Comparison of ENCODE assay signal across 11 cellular contexts in the genomic region with DNA sequence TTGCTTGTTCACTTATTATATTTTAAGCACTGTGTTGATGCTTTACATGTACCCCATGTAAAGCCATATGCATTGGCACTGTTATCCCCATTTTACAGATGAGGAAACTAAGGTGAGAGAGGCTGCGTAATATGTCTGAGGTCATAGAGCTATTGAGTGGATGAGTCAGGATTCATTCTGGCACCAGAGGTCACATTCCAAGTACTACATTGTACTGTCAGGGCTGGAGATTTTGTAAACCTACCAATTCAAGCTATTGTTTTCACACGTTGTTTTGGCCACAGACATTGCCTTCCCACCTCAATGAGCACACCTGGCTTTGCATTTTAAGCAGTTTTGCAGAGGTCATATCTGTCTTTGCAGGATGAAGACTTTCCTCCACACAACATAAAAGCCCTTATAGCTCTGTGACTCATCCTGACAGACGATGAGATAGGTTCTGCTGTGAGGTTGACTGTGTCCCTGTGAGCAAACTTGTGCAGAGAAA. TPM values are rescaled to one million over a fixed set of nuclear protein-coding genes. Genes with fewer than 3 reads are reported as not detected.
DNase-seq lines count a peak whose midpoint lies in the region; ATAC-seq, FAIRE-seq and TF ChIP-seq lines count a peak whose summit lies in the region.
"Had no signal": no experiment of that assay in that cellular context is flagged by ENCODE, and none has a peak within 500 bp of the region (broad histone marks: within the 10 kb centered on the region; RNA-seq: fewer than 3 reads in every experiment).

No MANE protein-coding gene starts in this region.

- POLR2A ChIA-PET in K562 (lab: Yijun Ruan, JAX) = interaction anchor here (1.1 kb wide), 1 partner anchor 131 kb away, joined by 3 read pairs; a partner anchor contains a TSS

- TF ChIP-seq RAD21 in K562 (CRISPR knock-in tag; conservative IDR thresholded peaks at IDR 0.05 in 1 of 2, IDR thresholded peaks at IDR 0.05 in 1 of 2) = no peak

- WGBS in K562 (ENCODE audit: insufficient coverage, low coverage, missing lambda C conversion rate) = 22% methylated on average over 3 of the region's 3 CpGs
- 75 to 82% methylated on average over 3 of the region's 3 CpGs for WGBS in pancreas, 2 donors

- DNase-seq in DMS53 (lab: John Stamatoyannopoulos, UW) = peak; percentile 73
- DNase-seq in HS-5 (ENCODE audit: low read depth) = peak; percentile 49
- peak in 1 of 4 experiments; percentile 20 for DNase-seq in K562 (ENCODE audit: extremely low read depth in 1 of 4, low spot score in 3 of 4)
- DNase-seq in keratinocyte (ENCODE audit: low read depth, low spot score) = peak; percentile 49
- DNase-seq in COR-L47 (lab: John Stamatoyannopoulos, UW) = no peak
- DNase-seq in pancreas = no peak
- no peak for DNase-seq in activated effector memory CD4-positive, alpha-beta T cell treated with anti-CD3 and anti-CD28 coated beads, Interleukin-2, amount 50 U/mL, for 16 hours
- DNase-seq in NCI-H510A (lab: John Stamatoyannopoulos, UW) = no peak
- DNase-seq: body of pancreas, NCI-H187 treated with DMSO at 0.1 percent for 48 hours, retina had no signal

- H2AFZ ChIP-seq in K562 (ENCODE audit: low read depth, low read length) (no peak overlapping the region), keratinocyte (ENCODE audit: control insufficient read depth, low read length) (no peak overlapping the region)

- H3K36me3 ChIP-seq in K562 (ENCODE audit: control insufficient read depth, insufficient read depth, low read length) (no peaks in the 10 kb centered on the region), keratinocyte (ENCODE audit: control insufficient read depth in 2 of 2, extremely low read depth in 1 of 2, insufficient read depth in 2 of 2, low read length in 2 of 2) (no peaks in the 10 kb centered on the region), pancreas (no peaks in the 10 kb centered on the region)

- FAIRE-seq in K562 (lab: Jason Lieb, UNC) = no peak
- FAIRE-seq in keratinocyte (lab: Jason Lieb, UNC) = peak; percentile 57
- FAIRE-seq in pancreas (lab: Jason Lieb, UNC) = no peak

- H3K4me3 ChIP-seq in K562 (no peak overlapping the region), keratinocyte (ENCODE audit: control insufficient read depth in 2 of 3, extremely low read depth in 1 of 3, insufficient read depth in 2 of 3, low read depth in 1 of 3, low read length in 3 of 3) (no peak overlapping the region), pancreas (no peak overlapping the region)
- H3K4me3 ChIP-seq: body of pancreas had no signal

- dilution Hi-C loops in keratinocyte (cut with MboI; ENCODE audit: extremely low pct_ligation_motif_present, low sequenced_read_pairs) = no loop called here

- no TSS peak for BruUV-seq in K562 (replicated peaks; lab: Mats Ljungman, UMichigan)

- H3K9me1 ChIP-seq in K562 (ENCODE audit: control insufficient read depth, insufficient read depth, low read length) = no peaks in the 10 kb centered on the region
- peaks cover 3% of the 10 kb centered on the region for H3K9me1 ChIP-seq in keratinocyte (ENCODE audit: control insufficient read depth, extremely low read depth, insufficient read depth, low read length)

- no peak for TF ChIP-seq EP300 in K562 (IDR thresholded peaks at IDR 0.05; ENCODE audit: low read length)

- H3K9me3 ChIP-seq in K562 (replicated peaks; ENCODE audit: control insufficient read depth, insufficient read depth, low read depth, low read length) (no peaks in the 10 kb centered on the region), keratinocyte (ENCODE audit: control insufficient read depth, low read depth, low read length) (no peaks in the 10 kb centered on the region), pancreas (no peaks in the 10 kb centered on the region)
- H3K9me3 ChIP-seq: body of pancreas had no signal

- H3K9ac ChIP-seq in K562 (ENCODE audit: insufficient read depth in 1 of 2, low read depth in 2 of 2, low read length in 2 of 2) (no peak overlapping the region), keratinocyte (ENCODE audit: control insufficient read depth, extremely low read depth, insufficient read depth, low read length) (no peak overlapping the region)

- H3K79me2 ChIP-seq in K562 (ENCODE audit: control insufficient read depth, insufficient read depth, low read length) (no peaks in the 10 kb centered on the region), keratinocyte (ENCODE audit: control insufficient read depth, insufficient read depth, low read length) (no peaks in the 10 kb centered on the region)

- intact Hi-C loops in K562 (cut with micrococcal nuclease) = no loop called here
- intact Hi-C loops in pancreas (cut with DNase I) = no loop called here

- H3K27ac ChIP-seq in K562 (ENCODE audit: extremely low read depth, low read depth, low read length) (no peak overlapping the region), keratinocyte (ENCODE audit: control insufficient read depth, insufficient read depth, low read length) (no peak overlapping the region), pancreas (no peak overlapping the region)
- H3K27ac ChIP-seq: body of pancreas had no signal

- ATAC-seq in K562 (peak; percentile 62), pancreas (no peak)
- ATAC-seq: body of pancreas had no signal

- TF ChIP-seq POLR2A in K562 (conservative IDR thresholded peaks at IDR 0.05) = no peak

- H3K27me3 ChIP-seq in K562 (ENCODE audit: control insufficient read depth in 2 of 2, insufficient read depth in 2 of 2, low read length in 2 of 2) (no peaks in the 10 kb centered on the region), keratinocyte (ENCODE audit: control insufficient read depth, extremely low read depth, insufficient read depth, low read length) (no peaks in the 10 kb centered on the region), pancreas (no peaks in the 10 kb centered on the region)
- H3K27me3 ChIP-seq: body of pancreas had no signal

- H3K4me2 ChIP-seq in K562 (ENCODE audit: insufficient read depth, low read length) (no peak overlapping the region), keratinocyte (ENCODE audit: control insufficient read depth, extremely low read depth, insufficient read depth, low read depth, low read length) (no peak overlapping the region)

- TF ChIP-seq CTCF in K562 (IDR thresholded peaks at IDR 0.05 in 2 of 3, conservative IDR thresholded peaks at IDR 0.05 in 1 of 3; ENCODE audit: insufficient read depth in 2 of 3, low read depth in 1 of 3, low read length in 3 of 3) (no peak), keratinocyte (optimal IDR thresholded peaks at IDR 0.05 in 1 of 3, IDR thresholded peaks at IDR 0.05 in 1 of 3, conservative IDR thresholded peaks at IDR 0.05 in 1 of 3; ENCODE audit: extremely low read depth in 1 of 3, insufficient read depth in 2 of 3, low read length in 3 of 3) (no peak), pancreas (IDR thresholded peaks at IDR 0.05) (no peak)

- in situ Hi-C loops in K562 (cut with MboI) = no loop called here

- H4K20me1 ChIP-seq in K562 (replicated peaks; ENCODE audit: control insufficient read depth, insufficient read depth, low read length) (peaks cover 4% of the 10 kb centered on the region; the same call in 1 of the 2 replicates), keratinocyte (ENCODE audit: control insufficient read depth, extremely low read depth, insufficient read depth, low read length) (peaks cover 4% of the 10 kb centered on the region)

- H3K4me1 ChIP-seq in K562 (replicated peaks in 1 of 2; ENCODE audit: control insufficient read depth in 2 of 2, insufficient read depth in 2 of 2, low read length in 2 of 2) (no peaks in the 10 kb centered on the region), keratinocyte (ENCODE audit: control insufficient read depth, extremely low read depth, insufficient read depth, low read length) (peaks cover 19% of the 10 kb centered on the region), pancreas (no peaks in the 10 kb centered on the region)
- H3K4me1 ChIP-seq: body of pancreas had no signal

- CTCF ChIA-PET in K562 (lab: Yijun Ruan, JAX; ENCODE audit: low intra/inter-chr PET ratio) = no interaction called here

RNA-seq across cellular contexts. Expression of a gene that starts 33.2 kb away (rescaled TPM):
- 48.2 and 58.7 TPM in 2 replicates for total RNA-seq in K562 (2011; cell fraction: chromatin; rRNA removed; ENCODE audit: low replicate concordance)
- 18.5 and 20.9 TPM in 2 replicates for total RNA-seq in K562 (2011; cell fraction: nucleolus; rRNA removed)
- total RNA-seq in K562 (2011; cell fraction: nucleoplasm; rRNA removed) = 19.7 and 20.3 TPM in 2 replicates
- total RNA-seq in K562 (2014; rRNA removed) (6.2 and 8.7 TPM in 2 replicates), K562 (2014; rRNA removed; fragmentation: Illumina TruSeq; extraction: Trizol) (3.6 and 4.3 TPM in 2 replicates), K562 (2015; rRNA removed; fragmentation: Illumina TruSeq; extraction: Trizol) (5.3 and 5.7 TPM in 2 replicates), K562 (2021) (11.6 and 13.8 TPM in 2 replicates), pancreas (10 to 100 TPM in 2 of 6 donors, 1 to 10 TPM in 4; 7.1 to 16.7 (median 9.0) TPM)
- polyA plus RNA-seq in K562 (2011; rRNA removed) (3.8 and 6.2 TPM in 2 replicates), K562 (2014; fragmentation: Illumina TruSeq; extraction: Trizol) (9.4 and 9.8 TPM in 2 replicates), K562 (2014; fragmentation: Nextera tagmentation; extraction: Ambion mirVana) (1 to 10 TPM; 1.1 to 1.5 TPM), K562 (2014; rRNA removed) (5.4 and 5.7 TPM in 2 replicates), keratinocyte (6.8 to 8.6 TPM (median 8.3 TPM) in 3 replicates), pancreas (1 to 10 TPM; 6.1 to 7.0 TPM)
- polyA plus RNA-seq in K562 (2011; cell fraction: cytosol; rRNA removed) = 3.0 and 3.5 TPM in 2 replicates
- 9.2 and 13.2 TPM in 2 replicates for polyA plus RNA-seq in K562 (2011; cell fraction: nucleus; rRNA removed)
- polyA plus RNA-seq in K562 (2012) = 9.3 and 11.1 TPM in 2 replicates
- polyA minus RNA-seq in K562 (2011; rRNA and poly(A)+ RNA removed) = 9.5 and 12.5 TPM in 2 replicates
- 5.9 and 11.5 TPM in 2 replicates for polyA minus RNA-seq in K562 (2011; cell fraction: cytosol; rRNA and poly(A)+ RNA removed)
- 7.1 and 10.3 TPM in 2 replicates for polyA minus RNA-seq in K562 (2011; cell fraction: nucleus; rRNA and poly(A)+ RNA removed)
- polyA plus RNA-seq in keratinocyte (2011; ENCODE audit: low read depth) = 12.4 TPM
- polyA plus RNA-seq in keratinocyte (2011; cell fraction: cytosol; rRNA removed) = 10.8 and 12.5 TPM in 2 replicates
- polyA plus RNA-seq in keratinocyte (2011; cell fraction: nucleus; rRNA removed) = 26.7 and 27.6 TPM in 2 replicates
- 12.4 and 14.7 TPM in 2 replicates for polyA plus RNA-seq in keratinocyte (2012; ENCODE audit: low replicate concordance)
- 17.3 to 28.7 TPM (median 24.6 TPM) in 3 replicates for polyA minus RNA-seq in keratinocyte
- 10.6 TPM for polyA minus RNA-seq in keratinocyte (2011; cell fraction: cytosol; rRNA and poly(A)+ RNA removed)
- polyA minus RNA-seq in keratinocyte (2011; cell fraction: nucleus; rRNA and poly(A)+ RNA removed) = 18.7 and 31.6 TPM in 2 replicates

RNA-seq across cellular contexts. Expression of a gene that starts 34.4 kb away (rescaled TPM):
- 29.2 and 52.2 TPM in 2 replicates for total RNA-seq in K562 (2011; cell fraction: chromatin; rRNA removed; ENCODE audit: low replicate concordance)
- 25.0 and 26.5 TPM in 2 replicates for total RNA-seq in K562 (2011; cell fraction: nucleolus; rRNA removed)
- total RNA-seq in K562 (2011; cell fraction: nucleoplasm; rRNA removed) = 35.7 and 46.0 TPM in 2 replicates
- 40.9 and 59.3 TPM in 2 replicates for total RNA-seq in K562 (2014; rRNA removed)
- total RNA-seq in K562 (2014; rRNA removed; fragmentation: Illumina TruSeq; extraction: Trizol) = 71.9 and 83.0 TPM in 2 replicates
- 65.9 and 73.2 TPM in 2 replicates for total RNA-seq in K562 (2015; rRNA removed; fragmentation: Illumina TruSeq; extraction: Trizol)
- total RNA-seq in K562 (2021) = 49.4 and 52.7 TPM in 2 replicates
- 70.6 and 91.9 TPM in 2 replicates for polyA plus RNA-seq in K562 (2011; rRNA removed)
- 26.4 and 54.7 TPM in 2 replicates for polyA plus RNA-seq in K562 (2011; cell fraction: cytosol; rRNA removed)
- 34.5 and 45.8 TPM in 2 replicates for polyA plus RNA-seq in K562 (2011; cell fraction: nucleus; rRNA removed)
- polyA plus RNA-seq in K562 (2012) = 43.8 and 49.9 TPM in 2 replicates
- 67.5 and 74.2 TPM in 2 replicates for polyA plus RNA-seq in K562 (2014; fragmentation: Illumina TruSeq; extraction: Trizol)
- polyA plus RNA-seq in K562 (2014; fragmentation: Nextera tagmentation; extraction: Ambion mirVana) = 10 to 100 TPM; 42.0 to 44.9 TPM
- 74.7 and 77.2 TPM in 2 replicates for polyA plus RNA-seq in K562 (2014; rRNA removed)
- 30.6 and 33.4 TPM in 2 replicates for polyA minus RNA-seq in K562 (2011; rRNA and poly(A)+ RNA removed)
- polyA minus RNA-seq in K562 (2011; cell fraction: cytosol; rRNA and poly(A)+ RNA removed) = 12.2 and 14.1 TPM in 2 replicates
- 12.3 and 18.2 TPM in 2 replicates for polyA minus RNA-seq in K562 (2011; cell fraction: nucleus; rRNA and poly(A)+ RNA removed)
- 21.4 to 31.5 TPM (median 24.2 TPM) in 3 replicates for polyA plus RNA-seq in keratinocyte
- 23.2 TPM for polyA plus RNA-seq in keratinocyte (2011; ENCODE audit: low read depth)
- 20.1 and 31.2 TPM in 2 replicates for polyA plus RNA-seq in keratinocyte (2011; cell fraction: cytosol; rRNA removed)
- polyA plus RNA-seq in keratinocyte (2011; cell fraction: nucleus; rRNA removed) = 26.9 and 31.6 TPM in 2 replicates
- polyA plus RNA-seq in keratinocyte (2012; ENCODE audit: low replicate concordance) = 17.7 and 24.1 TPM in 2 replicates
- 4.5 to 9.3 TPM (median 5.4 TPM) in 3 replicates for polyA minus RNA-seq in keratinocyte
- 12.5 TPM for polyA minus RNA-seq in keratinocyte (2011; cell fraction: cytosol; rRNA and poly(A)+ RNA removed)
- 3.9 and 6.9 TPM in 2 replicates for polyA minus RNA-seq in keratinocyte (2011; cell fraction: nucleus; rRNA and poly(A)+ RNA removed)
- 10 to 100 TPM in 3 of 6 donors, 1 to 10 TPM in 3; 8.7 to 11.7 (median 10.1) TPM for total RNA-seq in pancreas
- polyA plus RNA-seq in pancreas = 10 to 100 TPM; 20.0 to 30.0 TPM

Comparison
In these comparisons a context has a peak if more than half of its experiments do, and no peak if none do; other contexts are left out.
1. DNase-seq: peak in DMS53 (single experiment), HS-5 (single experiment) and keratinocyte (single experiment); none in COR-L47 (single experiment), pancreas (0 of 6), activated effector memory CD4-positive, alpha-beta T cell treated with anti-CD3 and anti-CD28 coated beads, Interleukin-2, amount 50 U/mL, for 16 hours (single experiment) and NCI-H510A (single experiment).